In the genomic region with DNA sequence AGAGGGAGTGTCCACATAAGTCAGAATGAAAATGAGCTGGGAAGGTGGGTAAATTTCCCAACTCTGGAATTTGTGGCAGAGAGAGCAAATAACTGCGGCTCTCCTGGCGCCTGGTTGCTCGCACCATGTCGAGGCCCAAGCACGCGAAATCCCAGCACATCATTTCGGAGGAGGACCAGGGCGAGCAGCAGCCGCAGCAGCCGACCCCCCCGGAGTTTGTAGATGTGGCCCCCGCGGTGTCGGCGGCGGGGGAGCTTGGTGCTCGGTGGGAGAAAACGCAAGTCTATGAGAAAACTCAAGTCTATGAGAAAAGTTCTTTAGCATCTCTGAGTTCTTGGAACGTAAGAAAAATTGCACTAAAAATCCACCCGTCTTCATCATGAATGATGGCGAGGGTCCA, we compare ENCODE assay signal across 7 cellular contexts.
"Had no signal": no experiment of that assay in that cellular context is flagged by ENCODE, and none has a peak within 500 bp of the region (broad histone marks: within the 10 kb centered on the region; RNA-seq: fewer than 3 reads in every experiment).

No MANE protein-coding gene starts in this region.

- H3K4me1 Mint-ChIP-seq: IgD-negative memory B cell had no signal

- H3K27ac ChIP-seq: HL-60 had no signal

- ATAC-seq: HepG2, K562 had no signal

- H3K27me3 Mint-ChIP-seq: IgD-negative memory B cell had no signal

- H3K4me3 ChIP-seq: K562 had no signal

- DNase-seq: IMR-90, KBM-7, KG1 had no signal

- H3K27ac Mint-ChIP-seq: IgD-negative memory B cell had no signal

- H3K36me3 Mint-ChIP-seq: IgD-negative memory B cell had no signal

- H3K4me3 Mint-ChIP-seq: IgD-negative memory B cell had no signal
